Comparison of ENCODE assay signal across 14 cellular contexts in the genomic region with DNA sequence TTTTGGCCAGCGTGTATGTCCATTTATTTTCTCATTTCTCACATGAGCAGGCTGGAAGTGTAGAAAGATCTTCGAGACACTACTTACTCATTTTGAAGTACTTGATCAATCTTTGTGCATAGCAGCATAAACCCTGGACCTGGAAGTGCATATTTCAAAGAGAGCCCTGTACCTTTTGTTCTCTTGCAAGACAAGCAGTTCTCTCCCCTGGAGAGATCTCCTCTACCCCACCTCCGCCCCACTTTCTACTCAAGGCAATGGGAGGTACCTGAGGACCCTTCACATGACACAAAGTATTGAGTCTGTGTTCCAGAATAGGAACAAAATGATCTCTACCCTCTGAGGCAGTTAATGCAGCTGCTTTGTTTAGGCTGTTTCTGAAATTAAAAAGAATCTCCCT. TPM values are rescaled to one million over a fixed set of nuclear protein-coding genes. Genes with fewer than 3 reads are reported as not detected.
DNase-seq lines count a peak whose midpoint lies in the region; ATAC-seq and TF ChIP-seq lines count a peak whose summit lies in the region.
"Had no signal": no experiment of that assay in that cellular context is flagged by ENCODE, and none has a peak within 500 bp of the region (broad histone marks: within the 10 kb centered on the region; RNA-seq: fewer than 3 reads in every experiment).

No MANE protein-coding gene starts in this region.

- H3K4me1 ChIP-seq in DOHH2 (ENCODE audit: control insufficient read depth, low read length) (peaks cover 18% of the 10 kb centered on the region), spleen (peaks cover 11 to 41% (median 24%) of the 10 kb centered on the region in 6 donors)

- H3K9me3 ChIP-seq in DOHH2 (ENCODE audit: control insufficient read depth, insufficient read depth, low read length) (no peaks in the 10 kb centered on the region), spleen (no peaks in the 10 kb centered on the region)
- H3K9me3 ChIP-seq: right atrium auricular region, testis had no signal

- no peaks in the 10 kb centered on the region for H3F3A ChIP-seq in DOHH2 (ENCODE audit: control insufficient read depth, insufficient read depth)

- 87 to 96% (median 94%) methylated on average over 3 of the region's 3 CpGs for WGBS in spleen, 5 donors

- no peak for DNase-seq in activated naive CD4-positive, alpha-beta T cell treated with anti-CD3 and anti-CD28 coated beads for 36 hours
- no peak for DNase-seq in activated naive CD4-positive, alpha-beta T cell (lab: John Stamatoyannopoulos, UW)
- DNase-seq in dermis blood vessel endothelial cell (peak; percentile 4), spleen (no peak), NCI-H1930 (lab: John Stamatoyannopoulos, UW) (no peak), midbrain (lab: John Stamatoyannopoulos, UW) (no peak)
- DNase-seq in natural killer cell treated with Interleukin-12 subunit alpha and Interleukin-12 subunit beta and Interleukin-15 and Interleukin-18, amount 100 ng/mL, for 72 hours (ENCODE audit: low spot score): no peak
- DNase-seq: activated CD4-positive, alpha-beta T cell treated with anti-CD3 and anti-CD28 coated beads for 48 hours; left ventricle myocardium superior; testis had no signal

- TF ChIP-seq CTCF in DOHH2 (IDR thresholded peaks at IDR 0.05; ENCODE audit: low read depth, low read length, poor library complexity, severe bottlenecking) (no peak), spleen (IDR thresholded peaks at IDR 0.05 in 8 of 11, conservative IDR thresholded peaks at IDR 0.05 in 3 of 11) (no peak)

- CTCF ChIA-PET in activated naive CD4-positive, alpha-beta T cell treated with anti-CD3 and anti-CD28 coated beads for 36 hours (lab: Charles Lee): interaction anchor here (0.7 to 0.9 kb wide), 2 partner anchors 11 to 33 kb away, joined by 3 read pairs; no protein-coding TSS in a partner anchor

- no peaks in the 10 kb centered on the region for H3K27me3 Mint-ChIP-seq in activated naive CD4-positive, alpha-beta T cell treated with anti-CD3 and anti-CD28 coated beads for 36 hours (ENCODE audit: low read depth)
- peaks cover 13 to 17% of the 10 kb centered on the region in 2 donors for H3K27me3 Mint-ChIP-seq in natural killer cell treated with Interleukin-12 subunit alpha and Interleukin-12 subunit beta and Interleukin-15 and Interleukin-18, amount 100 ng/mL, for 72 hours

- no peaks in the 10 kb centered on the region for H3K36me3 Mint-ChIP-seq in activated naive CD4-positive, alpha-beta T cell treated with anti-CD3 and anti-CD28 coated beads for 36 hours (ENCODE audit: low read depth)
- no peaks in the 10 kb centered on the region for H3K36me3 Mint-ChIP-seq in natural killer cell treated with Interleukin-12 subunit alpha and Interleukin-12 subunit beta and Interleukin-15 and Interleukin-18, amount 100 ng/mL, for 72 hours

- H3K36me3 ChIP-seq in DOHH2 (ENCODE audit: control insufficient read depth, low read length) (no peaks in the 10 kb centered on the region), spleen (no peaks in the 10 kb centered on the region)
- H3K36me3 ChIP-seq: cardiac muscle cell, right atrium auricular region had no signal

- no peak overlapping the region for H3K27ac Mint-ChIP-seq in activated naive CD4-positive, alpha-beta T cell treated with anti-CD3 and anti-CD28 coated beads for 36 hours
- H3K27ac Mint-ChIP-seq in natural killer cell treated with Interleukin-12 subunit alpha and Interleukin-12 subunit beta and Interleukin-15 and Interleukin-18, amount 100 ng/mL, for 72 hours: no peak overlapping the region

- H3K4me3 ChIP-seq in DOHH2 (ENCODE audit: low read length) (peak overlapping the region; percentile 63), spleen (peak overlapping the region in 1 of 8 donors; percentile 50)
- H3K4me3 ChIP-seq: cardiac muscle cell, GM12878, right atrium auricular region, testis had no signal

- no peak for TF ChIP-seq POLR2A in spleen (IDR thresholded peaks at IDR 0.05)

- no peaks in the 10 kb centered on the region for H3K79me2 ChIP-seq in DOHH2 (ENCODE audit: control insufficient read depth, low read length)

- H3K27me3 ChIP-seq in DOHH2 (ENCODE audit: control insufficient read depth, low read length): no peaks in the 10 kb centered on the region
- no peaks in the 10 kb centered on the region for H3K27me3 ChIP-seq in spleen (replicated peaks in 1 of 7)
- H3K27me3 ChIP-seq: cardiac muscle cell, right atrium auricular region, testis had no signal

- no peak overlapping the region for H3K27ac ChIP-seq in DOHH2 (ENCODE audit: low read depth, low read length)
- peak overlapping the region in 6 of 8 donors; percentile 61 to 76 (median 74) for H3K27ac ChIP-seq in spleen
- H3K27ac ChIP-seq: cardiac muscle cell had no signal

- intact Hi-C loops in activated naive CD4-positive, alpha-beta T cell treated with anti-CD3 and anti-CD28 coated beads for 36 hours (cut with micrococcal nuclease): no loop called here
- intact Hi-C loops in spleen (cut with DNase I; ENCODE audit: low total_unique reads): no loop called here

- no peak for ATAC-seq in natural killer cell treated with Interleukin-12 subunit alpha and Interleukin-12 subunit beta and Interleukin-15 and Interleukin-18, amount 100 ng/mL, for 72 hours
- ATAC-seq: GM12878 had no signal

- peaks cover 28% of the 10 kb centered on the region for H3K4me1 Mint-ChIP-seq in activated naive CD4-positive, alpha-beta T cell treated with anti-CD3 and anti-CD28 coated beads for 36 hours (ENCODE audit: low read depth)
- peaks cover 7 to 11% of the 10 kb centered on the region in 2 donors for H3K4me1 Mint-ChIP-seq in natural killer cell treated with Interleukin-12 subunit alpha and Interleukin-12 subunit beta and Interleukin-15 and Interleukin-18, amount 100 ng/mL, for 72 hours (ENCODE audit: low read depth in 2 of 2)

- no peaks in the 10 kb centered on the region for H3K9me2 ChIP-seq in DOHH2 (replicated peaks; ENCODE audit: control insufficient read depth, low read length)

- H3K9me3 Mint-ChIP-seq in activated naive CD4-positive, alpha-beta T cell treated with anti-CD3 and anti-CD28 coated beads for 36 hours: no peaks in the 10 kb centered on the region
- H3K9me3 Mint-ChIP-seq in natural killer cell treated with Interleukin-12 subunit alpha and Interleukin-12 subunit beta and Interleukin-15 and Interleukin-18, amount 100 ng/mL, for 72 hours: no peaks in the 10 kb centered on the region

- H4K20me1 ChIP-seq in DOHH2 (ENCODE audit: control insufficient read depth, insufficient read depth, low read depth, low read length): no peaks in the 10 kb centered on the region

- H3K4me2 ChIP-seq in DOHH2 (ENCODE audit: low read length): peak overlapping the region; percentile 78

- H3K4me3 Mint-ChIP-seq in activated naive CD4-positive, alpha-beta T cell treated with anti-CD3 and anti-CD28 coated beads for 36 hours: peak overlapping the region; percentile 55
- no peak overlapping the region for H3K4me3 Mint-ChIP-seq in natural killer cell treated with Interleukin-12 subunit alpha and Interleukin-12 subunit beta and Interleukin-15 and Interleukin-18, amount 100 ng/mL, for 72 hours

RNA-seq across cellular contexts. Expression of a gene that starts 27.4 kb away (rescaled TPM):
- 10 to 100 TPM; 39.4 to 43.8 TPM for total RNA-seq in activated naive CD4-positive, alpha-beta T cell treated with anti-CD3 and anti-CD28 coated beads for 36 hours
- total RNA-seq in dermis blood vessel endothelial cell: 37.9 and 43.4 TPM in 2 replicates
- 100 to 1,000 TPM in 3 of 7 donors, 10 to 100 TPM in 4; 69.1 to 120 (median 97.0) TPM for total RNA-seq in spleen
- polyA plus RNA-seq in spleen: 10 to 100 TPM; 31.0 to 51.5 (median 31.8) TPM
- total RNA-seq in natural killer cell treated with Interleukin-12 subunit alpha and Interleukin-12 subunit beta and Interleukin-15 and Interleukin-18, amount 100 ng/mL, for 72 hours: 10 to 100 TPM; 64.3 to 92.1 TPM
